ENCODE assay signal across 24 cellular contexts in the genomic region with DNA sequence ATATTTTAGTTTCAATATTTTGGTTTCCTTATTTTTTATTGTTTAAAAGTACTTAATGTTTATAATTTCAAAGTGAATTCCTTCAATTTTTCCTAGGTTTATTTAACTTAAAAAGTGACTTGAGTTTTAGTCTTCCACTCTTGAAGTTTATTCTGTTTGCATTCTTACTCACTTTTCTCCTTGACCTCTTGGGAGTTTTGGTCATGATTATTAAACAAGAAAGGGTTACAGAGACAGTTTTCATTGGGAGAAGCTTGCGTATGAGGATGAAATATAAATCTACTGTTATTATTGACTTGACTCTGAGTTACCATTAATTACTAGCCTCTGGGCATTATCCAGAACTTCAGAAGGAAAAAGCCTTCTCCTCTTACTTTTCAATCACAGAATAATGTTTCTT.
"Had no signal": no experiment of that assay in that cellular context is flagged by ENCODE, and none has a peak within 500 bp of the region (broad histone marks: within the 10 kb centered on the region; RNA-seq: fewer than 3 reads in every experiment).

No MANE protein-coding gene starts in this region.

- H3K9ac ChIP-seq: neural progenitor cell had no signal

- H3K4me2 ChIP-seq: neural progenitor cell, smooth muscle cell had no signal

- H3K4me3 ChIP-seq: lower lobe of right lung, neural progenitor cell, ovary, right atrium auricular region, right lobe of liver, smooth muscle cell, tibial nerve, uterus had no signal

- H3K27ac ChIP-seq: lower lobe of right lung, neural progenitor cell, ovary, right atrium auricular region, right lobe of liver, tibial nerve, uterus had no signal

- H3K36me3 ChIP-seq: lower lobe of right lung, ovary, right atrium auricular region, right lobe of liver, tibial nerve, uterus had no signal

- DNase-seq: hypothalamus; islet precursor cell; left ventricle myocardium superior; lower lobe of right lung; mammary epithelial cell; mesendoderm; naive B cell; natural killer cell; nephron progenitor cell; ovary; right lobe of liver; stimulated activated CD4-positive, alpha-beta T cell treated with anti-CD3 and anti-CD28 coated beads, Interleukin-1b, Interleukin-23, amount 100 ng/mL, for 48 hours; stimulated activated CD4-positive, alpha-beta T cell treated with anti-CD3 and anti-CD28 coated beads, Interleukin-2, amount 100 ng/mL, for 48 hours; stimulated activated CD4-positive, alpha-beta T cell treated with anti-CD3 and anti-CD28 coated beads, Interleukin-4, amount 100 ng/mL, for 4 hours; stimulated activated CD8-positive, alpha-beta memory T cell treated with anti-CD3 and anti-CD28 coated beads, Interleukin-4, amount 100 ng/mL, for 48 hours; stimulated activated naive CD4-positive, alpha-beta T cell treated with Interleukin-2 at 50 U/mL for 16 hours; stimulated activated naive CD8-positive, alpha-beta T cell treated with anti-CD3 and anti-CD28 coated beads, Interleukin-15, amount 100 ng/mL, for 72 hours; substantia nigra; uterus had no signal

- ATAC-seq: left ventricle myocardium superior; lower lobe of right lung; natural killer cell; right lobe of liver; stimulated activated memory B cell treated with anti-CD40 and anti-IgM and Interleukin-4, amounts not matched to agents 10 μg/mL and 1 μg/mL and 100 μg/mL, for 72 hours; stimulated activated naive CD8-positive, alpha-beta T cell treated with anti-CD3 and anti-CD28 coated beads, Interleukin-15, amount 100 ng/mL, for 72 hours had no signal

- H2AFZ ChIP-seq: neural progenitor cell had no signal

- H3K27me3 ChIP-seq: neural progenitor cell, ovary, right atrium auricular region, right lobe of liver, tibial nerve, uterus had no signal

- H3K4me1 ChIP-seq: lower lobe of right lung, neural progenitor cell, right atrium auricular region, right lobe of liver, tibial nerve, uterus had no signal

- H3K9me3 ChIP-seq: ovary had no signal
